Comparison of ENCODE assay signal across 17 cellular contexts in genomic region chr12:88884600-88884999, GRCh38.
A peak's percentile ranks its signal among the peaks of the same experiment; 100 is the strongest.
DNase-seq lines count a peak whose midpoint lies in the region; ATAC-seq, FAIRE-seq and TF ChIP-seq lines count a peak whose summit lies in the region.
"Had no signal": no experiment of that assay in that cellular context is flagged by ENCODE, and none has a peak within 500 bp of the region (broad histone marks: within the 10 kb centered on the region; RNA-seq: fewer than 3 reads in every experiment).

No MANE protein-coding gene starts in this region.

- H3K36me3 ChIP-seq in kidney (ENCODE audit: control insufficient read depth in 1 of 2, insufficient read depth in 2 of 2, low read length in 2 of 2) (no peaks in the 10 kb centered on the region), upper lobe of left lung (no peaks in the 10 kb centered on the region)
- H3K36me3 ChIP-seq: left lung, tibial nerve had no signal

- ATAC-seq in GM18505 (IDR thresholded peaks at IDR 0.05; ENCODE audit: unreplicated experiment) (peak; percentile 75), HG02938 (IDR thresholded peaks at IDR 0.05; ENCODE audit: unreplicated experiment) (peak; percentile 88), HG03520 (IDR thresholded peaks at IDR 0.05; ENCODE audit: unreplicated experiment) (peak; percentile 83), left colon (no peak), upper lobe of left lung (ENCODE audit: low FRiP score in 2 of 2) (no peak), HG03439 (IDR thresholded peaks at IDR 0.05; ENCODE audit: unreplicated experiment) (no peak)
- ATAC-seq: naive thymus-derived CD8-positive, alpha-beta T cell had no signal

- TF ChIP-seq POLR2A in GM18505 (IDR thresholded peaks at IDR 0.05; ENCODE audit: borderline replicate concordance, extremely low read depth, insufficient read depth, insufficient read length) (no peak), upper lobe of left lung (IDR thresholded peaks at IDR 0.05) (no peak)

- WGBS in upper lobe of left lung, 2 donors, result 68 to 87% methylated on average over 2 of the region's 2 CpGs

- no peak overlapping the region for H3K9ac ChIP-seq in kidney (ENCODE audit: low read length in 2 of 2)

- H3K9me3 ChIP-seq in kidney (ENCODE audit: control insufficient read depth in 1 of 2, low read length in 2 of 2) (no peaks in the 10 kb centered on the region), upper lobe of left lung (no peaks in the 10 kb centered on the region)
- H3K9me3 ChIP-seq: left lung, tibial nerve had no signal

- TF ChIP-seq CTCF in GM20000 (IDR thresholded peaks at IDR 0.05; ENCODE audit: extremely low read depth, missing control alignments), result no peak
- TF ChIP-seq CTCF in kidney (IDR thresholded peaks at IDR 0.05; ENCODE audit: borderline replicate concordance, extremely low read depth, insufficient read depth), result no peak
- no peak for TF ChIP-seq CTCF in upper lobe of left lung (IDR thresholded peaks at IDR 0.05)

- H3K4me3 ChIP-seq in kidney (ENCODE audit: low read length in 2 of 2) (no peak overlapping the region), upper lobe of left lung (no peak overlapping the region)
- H3K4me3 ChIP-seq: left lung, tibial nerve had no signal

- H3K4me1 ChIP-seq in kidney (ENCODE audit: control insufficient read depth in 1 of 2, insufficient read depth in 1 of 2, low read depth in 1 of 2, low read length in 2 of 2) (no peaks in the 10 kb centered on the region), upper lobe of left lung (peaks cover 0 to 4% (median 0%) of the 10 kb centered on the region in 4 donors)
- H3K4me1 ChIP-seq: Caco-2, left lung, tibial nerve had no signal

- no peak for FAIRE-seq in kidney (lab: Jason Lieb, UNC)

- no peak for TF ChIP-seq EP300 in upper lobe of left lung (IDR thresholded peaks at IDR 0.05)

- no peaks in the 10 kb centered on the region for H3K27me3 ChIP-seq in upper lobe of left lung
- H3K27me3 ChIP-seq: left lung, tibial nerve had no signal

- DNase-seq in GM20000 (ENCODE audit: low spot score) (peak; percentile 11), left colon (no peak), kidney (no peak), upper lobe of left lung (no peak)
- DNase-seq: activated CD4-positive, alpha-beta memory T cell treated with anti-CD3 and anti-CD28 coated beads, Interleukin-2, amount 10 ng/mL, durations not matched to agents 7 days and 5 days; Caco-2; hypothalamus; left lung; naive thymus-derived CD8-positive, alpha-beta T cell; NCI-H1092; NCI-H446; OCI-M1 had no signal

- intact Hi-C loops in left colon (cut with DNase I, micrococcal nuclease) (no loop called here), kidney (cut with DNase I) (no loop called here)

- no peak overlapping the region for H3K27ac ChIP-seq in kidney (ENCODE audit: low read depth in 2 of 2, low read length in 2 of 2)
- H3K27ac ChIP-seq in upper lobe of left lung, result no peak overlapping the region
- H3K27ac ChIP-seq: tibial nerve had no signal

Comparison
In these comparisons a context has a peak if more than half of its experiments do, and no peak if none do; other contexts are left out.
1. ATAC-seq: peak in GM18505 (single experiment), HG02938 (single experiment) and HG03520 (single experiment); none in left colon (single experiment), upper lobe of left lung (0 of 2) and HG03439 (single experiment).